Comparison of ENCODE assay signal across 7 cellular contexts in genomic region chr14:50423529-50423928, GRCh38.
"Had no signal": no experiment of that assay in that cellular context is flagged by ENCODE, and none has a peak within 500 bp of the region (broad histone marks: within the 10 kb centered on the region; RNA-seq: fewer than 3 reads in every experiment).

No MANE protein-coding gene starts in this region.

- H3K4me3 ChIP-seq: GM12878 had no signal

- FAIRE-seq: GM12878, GM12891, GM12892, GM18507, GM19239 had no signal

- DNase-seq: GDM1, GF-D8 had no signal

- ATAC-seq: GM12878 had no signal
